Comparison of ENCODE assay signal across 26 cellular contexts in the genomic region with DNA sequence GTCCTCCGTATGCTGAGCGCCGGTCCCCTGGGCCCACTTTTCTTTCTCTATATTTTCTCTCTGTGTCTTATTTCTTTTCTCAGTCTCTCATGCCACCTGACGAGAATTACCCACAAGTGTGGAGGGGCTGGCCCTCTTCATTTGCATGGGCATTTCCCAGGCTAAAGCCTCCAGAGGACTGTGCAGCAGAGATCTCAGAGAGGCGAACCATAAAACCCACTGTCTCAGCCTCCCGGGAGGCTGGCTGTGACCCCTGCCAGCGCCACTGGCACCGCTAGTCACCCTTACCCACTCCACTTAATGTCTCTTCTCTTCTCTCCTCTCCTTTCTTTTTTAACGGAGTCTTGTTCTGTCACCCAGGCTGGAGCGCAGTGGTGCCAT. TPM values are rescaled to one million over a fixed set of nuclear protein-coding genes. Genes with fewer than 3 reads are reported as not detected.
DNase-seq lines count a peak whose midpoint lies in the region; ATAC-seq and TF ChIP-seq lines count a peak whose summit lies in the region.
"Had no signal": no experiment of that assay in that cellular context is flagged by ENCODE, and none has a peak within 500 bp of the region (broad histone marks: within the 10 kb centered on the region; RNA-seq: fewer than 3 reads in every experiment).

No MANE protein-coding gene starts in this region.

- ATAC-seq in GM18858 (IDR thresholded peaks at IDR 0.05; ENCODE audit: unreplicated experiment) (peak; percentile 56), GM21786 (IDR thresholded peaks at IDR 0.05; ENCODE audit: unreplicated experiment) (peak; percentile 70), HG02970 (IDR thresholded peaks at IDR 0.05; ENCODE audit: low FRiP score, unreplicated experiment) (no peak)
- ATAC-seq in CD8-positive, alpha-beta T cell: no peak
- ATAC-seq: activated CD8-positive, alpha-beta T cell treated with anti-CD3 and anti-CD28 coated beads, Interleukin-2, amount 10 ng/mL, durations not matched to agents 7 days and 5 days; activated T-cell treated with anti-CD3 and anti-CD28 coated beads, Interleukin-2, amount 50 U/mL, for 4 hours; upper lobe of right lung; WTC11 had no signal

- H3K27ac ChIP-seq in Karpas-422 (ENCODE audit: low read length): peak overlapping the region; percentile 89
- H3K27ac ChIP-seq in CD8-positive, alpha-beta T cell (ENCODE audit: low read depth, low read length): no peak overlapping the region
- H3K27ac ChIP-seq: colonic mucosa, parathyroid adenoma, stomach, upper lobe of right lung had no signal

- no peak overlapping the region for H3K27ac Mint-ChIP-seq in nephron progenitor cell
- no peak overlapping the region for H3K27ac Mint-ChIP-seq in CD8-positive, alpha-beta T cell
- H3K27ac Mint-ChIP-seq: activated CD8-positive, alpha-beta T cell treated with anti-CD3 and anti-CD28 coated beads, Interleukin-2, amount 10 ng/mL, durations not matched to agents 7 days and 5 days; activated naive CD8-positive, alpha-beta T cell; brain; T-helper 1 cell treated with Interleukin-12 subunit alpha and Interleukin-12 subunit beta and Interleukin-4 antibody, amounts not matched to agents 30 μg/mL and 1 μg/mL, for 36 hours; WTC11 had no signal

- peak overlapping the region; percentile 57 for H3K9ac ChIP-seq in Karpas-422 (ENCODE audit: low read length)
- H3K9ac ChIP-seq: parathyroid adenoma had no signal

- H3K4me1 ChIP-seq in Karpas-422 (ENCODE audit: low read length): peaks cover 65% of the 10 kb centered on the region
- peaks cover 7% of the 10 kb centered on the region for H3K4me1 ChIP-seq in CD8-positive, alpha-beta T cell (ENCODE audit: insufficient read depth, low read length)
- H3K4me1 ChIP-seq: Caco-2, colonic mucosa, upper lobe of right lung had no signal

- CTCF ChIA-PET in CD8-positive, alpha-beta T cell (lab: Charles Lee): no interaction called here

- H3K9me3 Mint-ChIP-seq in nephron progenitor cell: peaks cover 29% of the 10 kb centered on the region
- H3K9me3 Mint-ChIP-seq in CD8-positive, alpha-beta T cell: peaks cover 13% of the 10 kb centered on the region

- POLR2A ChIA-PET in CD8-positive, alpha-beta T cell (lab: Charles Lee): no interaction called here

- peaks cover 7% of the 10 kb centered on the region for H3K36me3 Mint-ChIP-seq in nephron progenitor cell (ENCODE audit: low read depth)
- H3K36me3 Mint-ChIP-seq in CD8-positive, alpha-beta T cell: no peaks in the 10 kb centered on the region
- H3K36me3 Mint-ChIP-seq: activated naive CD8-positive, alpha-beta T cell; brain; naive B cell had no signal

- no peaks in the 10 kb centered on the region for H4K20me1 ChIP-seq in Karpas-422 (ENCODE audit: insufficient read depth, low read depth, low read length)

- H3K27me3 Mint-ChIP-seq in nephron progenitor cell (ENCODE audit: low read depth, poor library complexity): peaks cover 26% of the 10 kb centered on the region
- peaks cover 23% of the 10 kb centered on the region for H3K27me3 Mint-ChIP-seq in CD8-positive, alpha-beta T cell (ENCODE audit: low read depth)

- no peak for TF ChIP-seq CTCF in nephron progenitor cell (IDR thresholded peaks at IDR 0.05)
- TF ChIP-seq CTCF in CD8-positive, alpha-beta T cell (IDR thresholded peaks at IDR 0.05): no peak

- H3K9me2 ChIP-seq in Karpas-422 (replicated peaks; ENCODE audit: insufficient read depth, low read length): no peaks in the 10 kb centered on the region

- peaks cover 5% of the 10 kb centered on the region; the same call in 1 of the 2 replicates for H3K36me3 ChIP-seq in Karpas-422 (ENCODE audit: insufficient read depth, low read length)
- H3K36me3 ChIP-seq in CD8-positive, alpha-beta T cell (ENCODE audit: insufficient read depth, low read length): no peaks in the 10 kb centered on the region
- H3K36me3 ChIP-seq: colonic mucosa, stomach, upper lobe of right lung had no signal

- DNase-seq in Karpas-422 (peak; percentile 91), nephron progenitor cell (no peak)
- no peak for DNase-seq in stimulated activated CD4-positive, alpha-beta T cell treated with anti-CD3 and anti-CD28 coated beads, Interleukin-4, amount 100 ng/mL, for 4 hours
- DNase-seq in CD8-positive, alpha-beta T cell: no peak
- DNase-seq: activated CD8-positive, alpha-beta T cell treated with anti-CD3 and anti-CD28 coated beads, Interleukin-2, amount 10 ng/mL, durations not matched to agents 7 days and 5 days; activated T-cell treated with anti-CD3 and anti-CD28 coated beads, Interleukin-2, amount 50 U/mL, for 4 hours; Caco-2; colonic mucosa; mammary epithelial cell; naive B cell; NCI-H1048; NCI-H2029; NCI-H446 treated with DMSO at 0.1 percent for 48 hours; SHP77 treated with DMSO at 0.1 percent for 48 hours; stimulated activated CD4-positive, alpha-beta T cell treated with anti-CD3 and anti-CD28 coated beads, Interleukin-1b, Interleukin-23, amount 100 ng/mL, for 48 hours; stomach; upper lobe of right lung had no signal

- H3K27me3 ChIP-seq in Karpas-422 (ENCODE audit: low read length): no peaks in the 10 kb centered on the region
- peaks cover 6% of the 10 kb centered on the region for H3K27me3 ChIP-seq in CD8-positive, alpha-beta T cell (ENCODE audit: insufficient read depth, low read length)
- H3K27me3 ChIP-seq: colonic mucosa, hepatocyte had no signal

- peak overlapping the region; percentile 41; the same call in 1 of the 2 replicates for H3K4me3 ChIP-seq in Karpas-422 (ENCODE audit: low read length)
- H3K4me3 ChIP-seq in CD8-positive, alpha-beta T cell (ENCODE audit: low read depth, low read length): no peak overlapping the region
- H3K4me3 ChIP-seq: colonic mucosa, hepatocyte, stomach, upper lobe of right lung had no signal

- peak overlapping the region; percentile 19 for H3K4me3 Mint-ChIP-seq in nephron progenitor cell
- H3K4me3 Mint-ChIP-seq in CD8-positive, alpha-beta T cell: no peak overlapping the region
- H3K4me3 Mint-ChIP-seq: activated CD8-positive, alpha-beta T cell treated with anti-CD3 and anti-CD28 coated beads, Interleukin-2, amount 10 ng/mL, durations not matched to agents 7 days and 5 days; activated naive CD8-positive, alpha-beta T cell; activated T-cell treated with anti-CD3 and anti-CD28 coated beads, Interleukin-2, amount 50 U/mL, for 4 hours; brain; T-helper 1 cell treated with Interleukin-12 subunit alpha and Interleukin-12 subunit beta and Interleukin-4 antibody, amounts not matched to agents 30 μg/mL and 1 μg/mL, for 36 hours; WTC11 had no signal

- intact Hi-C loops in CD8-positive, alpha-beta T cell (cut with DNase I, micrococcal nuclease): loop anchor here in 1 of 2 experiments (10.0 kb wide), 1 partner anchor 448 kb away; no protein-coding TSS in a partner anchor

- peak overlapping the region; percentile 64 for H3K4me2 ChIP-seq in Karpas-422 (ENCODE audit: low read depth, low read length, poor library complexity, severe bottlenecking)
- H3K4me2 ChIP-seq: hepatocyte had no signal

- peaks cover 8% of the 10 kb centered on the region for H3K9me3 ChIP-seq in Karpas-422 (ENCODE audit: low read length)
- H3K9me3 ChIP-seq in CD8-positive, alpha-beta T cell (ENCODE audit: low read length): peaks cover 6% of the 10 kb centered on the region
- H3K9me3 ChIP-seq: Caco-2, colonic mucosa, upper lobe of right lung had no signal

- peaks cover 61% of the 10 kb centered on the region for H3K4me1 Mint-ChIP-seq in nephron progenitor cell
- peaks cover 5% of the 10 kb centered on the region for H3K4me1 Mint-ChIP-seq in CD8-positive, alpha-beta T cell (ENCODE audit: low read depth)

- no peak overlapping the region for H2AFZ ChIP-seq in Karpas-422 (ENCODE audit: low read length)
- H2AFZ ChIP-seq: hepatocyte, parathyroid adenoma had no signal

- H3K79me2 ChIP-seq in Karpas-422 (ENCODE audit: low read length): no peaks in the 10 kb centered on the region
- H3K79me2 ChIP-seq: hepatocyte, parathyroid adenoma had no signal

RNA-seq across cellular contexts. Expression of gene SERPINA9, which starts 7.1 kb away (rescaled TPM):
- total RNA-seq in Karpas-422 (2014; rRNA removed; shearing (Covaris generic); ENCODE audit: low replicate concordance): 164 and 182 TPM in 2 replicates
- total RNA-seq in CD8-positive, alpha-beta T cell: not detected
- total RNA-seq: activated CD8-positive, alpha-beta T cell treated with anti-CD3 and anti-CD28 coated beads, Interleukin-2, amount 10 ng/mL, durations not matched to agents 7 days and 5 days; activated T-cell treated with anti-CD3 and anti-CD28 coated beads, Interleukin-2, amount 50 U/mL, for 4 hours; Caco-2; colonic mucosa; stomach; upper lobe of right lung; WTC11 had no signal

RNA-seq across cellular contexts. Expression of gene SERPINA12, which starts 26.2 kb away (rescaled TPM):
- total RNA-seq in Karpas-422 (2014; rRNA removed; shearing (Covaris generic); ENCODE audit: low replicate concordance): not detected in 2 replicates
- not detected for total RNA-seq in CD8-positive, alpha-beta T cell
- total RNA-seq: activated CD8-positive, alpha-beta T cell treated with anti-CD3 and anti-CD28 coated beads, Interleukin-2, amount 10 ng/mL, durations not matched to agents 7 days and 5 days; activated T-cell treated with anti-CD3 and anti-CD28 coated beads, Interleukin-2, amount 50 U/mL, for 4 hours; Caco-2; colonic mucosa; hepatocyte; mammary epithelial cell; stomach; upper lobe of right lung; WTC11 had no signal

RNA-seq across cellular contexts. Expression of gene SERPINA11, which starts 30.5 kb away (rescaled TPM):
- 0.97 and 1.4 TPM in 2 replicates for total RNA-seq in Karpas-422 (2014; rRNA removed; shearing (Covaris generic); ENCODE audit: low replicate concordance)
- not detected for total RNA-seq in CD8-positive, alpha-beta T cell
- total RNA-seq: activated CD8-positive, alpha-beta T cell treated with anti-CD3 and anti-CD28 coated beads, Interleukin-2, amount 10 ng/mL, durations not matched to agents 7 days and 5 days; activated T-cell treated with anti-CD3 and anti-CD28 coated beads, Interleukin-2, amount 50 U/mL, for 4 hours; colonic mucosa; stomach; upper lobe of right lung had no signal

Comparison
In these comparisons a context has a peak if more than half of its experiments do, and no peak if none do; other contexts are left out.
1. ATAC-seq: peak in GM18858 (single experiment) and GM21786 (single experiment); none in HG02970 (single experiment) and CD8-positive, alpha-beta T cell (single experiment).
2. RNA of gene SERPINA9, which starts 7.1 kb away (total RNA-seq): 164 to 182 TPM in Karpas-422; not detected in CD8-positive, alpha-beta T cell; every median in the first group is over 100 times any median in the second.